24 cellular contexts compared by ENCODE assay signal in genomic region chr13:106197506-106197905, GRCh38.
"Had no signal": no experiment of that assay in that cellular context is flagged by ENCODE, and none has a peak within 500 bp of the region (broad histone marks: within the 10 kb centered on the region; RNA-seq: fewer than 3 reads in every experiment).

No MANE protein-coding gene starts in this region.

- H3K9me3 ChIP-seq: psoas muscle, suprapubic skin, thoracic aorta, tibial artery, uterus had no signal

- H3K27ac ChIP-seq: heart left ventricle, left ventricle myocardium inferior, parathyroid adenoma, psoas muscle, skin epidermis, suprapubic skin, thoracic aorta, tibial artery, uterus had no signal

- H3K27me3 ChIP-seq: suprapubic skin, tibial artery, uterus had no signal

- H3K4me1 ChIP-seq: heart left ventricle, left ventricle myocardium inferior, parathyroid adenoma, psoas muscle, suprapubic skin, tibial artery, uterus had no signal

- H3K4me3 ChIP-seq: heart left ventricle, left ventricle myocardium inferior, lung, psoas muscle, skin epidermis, suprapubic skin, thoracic aorta, tibial artery, uterus had no signal

- H2AFZ ChIP-seq: parathyroid adenoma had no signal

- H3K9ac ChIP-seq: parathyroid adenoma had no signal

- H3K36me3 ChIP-seq: heart left ventricle, left ventricle myocardium inferior, suprapubic skin, thoracic aorta, tibial artery, uterus had no signal

- DNase-seq: heart left ventricle; hypothalamus; immature natural killer cell; islet precursor cell; kidney glomerular epithelial cell; left colon; left ventricle myocardium inferior; mesendoderm; naive B cell; occipital lobe; psoas muscle; right cardiac atrium; stimulated activated CD4-positive, alpha-beta T cell treated with anti-CD3 and anti-CD28 coated beads, Interleukin-12 subunit alpha, Interleukin-12 subunit beta, amount 100 ng/mL, for 4 hours; stimulated activated CD4-positive, alpha-beta T cell treated with anti-CD3 and anti-CD28 coated beads, Interleukin-15, amount 100 ng/mL, for 24 hours; stimulated activated CD4-positive, alpha-beta T cell treated with anti-CD3 and anti-CD28 coated beads, Interleukin-2, amount 100 ng/mL, for 24 hours; stimulated activated CD4-positive, alpha-beta T cell treated with anti-CD3 and anti-CD28 coated beads, Interleukin-4, amount 100 ng/mL, for 1 hour; stimulated activated naive CD4-positive, alpha-beta T cell; tibial artery; uterus had no signal

- H3K79me2 ChIP-seq: parathyroid adenoma had no signal
